In the genomic region with DNA sequence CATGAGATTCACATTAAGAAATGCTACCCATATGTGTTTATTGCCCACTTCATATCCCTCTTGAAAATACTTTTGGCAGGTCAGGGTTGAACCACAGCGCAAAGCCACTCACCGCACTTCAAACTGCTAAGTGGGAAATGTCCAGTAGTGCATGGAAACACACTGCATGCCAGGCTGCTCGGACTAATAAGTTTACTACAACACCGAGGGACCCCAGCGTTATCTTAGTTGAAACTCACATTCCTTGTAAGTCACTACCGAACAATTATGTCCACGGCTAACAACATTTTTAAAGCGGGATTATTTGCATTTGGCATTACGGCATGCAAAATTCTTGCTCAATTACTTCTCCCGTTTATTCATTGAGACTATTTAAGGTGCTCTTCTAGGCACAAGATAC, we compare ENCODE assay signal across 10 cellular contexts. TPM values are rescaled to one million over a fixed set of nuclear protein-coding genes. Genes with fewer than 3 reads are reported as not detected.
DNase-seq lines count a peak whose midpoint lies in the region; ATAC-seq, FAIRE-seq and TF ChIP-seq lines count a peak whose summit lies in the region.
"Had no signal": no experiment of that assay in that cellular context is flagged by ENCODE, and none has a peak within 500 bp of the region (broad histone marks: within the 10 kb centered on the region; RNA-seq: fewer than 3 reads in every experiment).

No MANE protein-coding gene starts in this region.

- peaks cover 0 to 8% of the 10 kb centered on the region in 2 experiments; a peak in 2 of 4 replicates for H3K36me3 ChIP-seq in GM12878 (ENCODE audit: control insufficient read depth in 2 of 2, insufficient read depth in 2 of 2, low read length in 1 of 2)

- in situ Hi-C loops in GM12878 (cut with MboI): no loop called here

- peaks cover 31% of the 10 kb centered on the region for H4K20me1 ChIP-seq in GM12878 (ENCODE audit: control insufficient read depth, insufficient read depth)

- TF ChIP-seq EP300 in GM12878 (IDR thresholded peaks at IDR 0.05; ENCODE audit: borderline replicate concordance in 1 of 2, control insufficient read depth in 1 of 2, low read depth in 2 of 2, low read length in 2 of 2): no peak

- no peak overlapping the region for H2AFZ ChIP-seq in GM12878 (ENCODE audit: control insufficient read depth, low read depth, low read length)

- H3K9ac ChIP-seq in GM12878 (ENCODE audit: control insufficient read depth, insufficient read depth, low read length): no peak overlapping the region

- H3K27me3 ChIP-seq in CD4-positive, alpha-beta T cell (ENCODE audit: control insufficient read depth, insufficient read depth, low read length): no peaks in the 10 kb centered on the region
- H3K27me3 ChIP-seq in GM12878 (replicated peaks in 1 of 2; ENCODE audit: control insufficient read depth in 2 of 2, insufficient read depth in 2 of 2, low read length in 1 of 2): no peaks in the 10 kb centered on the region

- intact Hi-C loops in CD4-positive, alpha-beta T cell (cut with DNase I, micrococcal nuclease): no loop called here
- intact Hi-C loops in GM12878 (cut with micrococcal nuclease; ENCODE audit: unreplicated experiment) (no loop called here), lower leg skin (cut with DNase I; ENCODE audit: low total_unique reads) (no loop called here)

- H3K4me3 ChIP-seq in GM12878: peak overlapping the region; percentile 91; the same call in 1 of the 2 replicates
- H3K4me3 ChIP-seq in lower leg skin (ENCODE audit: low read depth, poor library complexity, severe bottlenecking): no peak overlapping the region

- peak overlapping the region; percentile 72 for H3K4me2 ChIP-seq in GM12878 (ENCODE audit: control insufficient read depth, insufficient read depth)

- no peak for TF ChIP-seq POLR2A in GM12891 (IDR thresholded peaks at IDR 0.05; ENCODE audit: low read depth, low read length)
- TF ChIP-seq POLR2A in GM12878 (IDR thresholded peaks at IDR 0.05; ENCODE audit: low read depth, low read length): no peak
- no peak for TF ChIP-seq POLR2A in lower leg skin (IDR thresholded peaks at IDR 0.05)

- peaks cover 32% of the 10 kb centered on the region for H3K4me1 ChIP-seq in GM12878 (ENCODE audit: control insufficient read depth, insufficient read depth, low read length)

- H3K4me3 Mint-ChIP-seq in CD4-positive, alpha-beta T cell: peak overlapping the region; percentile 59
- peak overlapping the region; percentile 6 to 64 (median 59) for H3K4me3 Mint-ChIP-seq in nephron

- SMC1A ChIA-PET in GM12878 (lab: Charles Lee; ENCODE audit: uncharacterized antibody, unreplicated experiment): no interaction called here

- POLR2A ChIA-PET in CD4-positive, alpha-beta T cell (lab: Charles Lee): no interaction called here
- POLR2A ChIA-PET in GM12878 (lab: Charles Lee): interaction anchor here (0.6 kb wide), 1 partner anchor 52 kb away, joined by 5 read pairs; no protein-coding TSS in a partner anchor

- RAD21 ChIA-PET in GM12878 (lab: Charles Lee; ENCODE audit: unreplicated experiment): no interaction called here

- 51% methylated on average over 10 of the region's 10 CpGs for WGBS in GM12878 (ENCODE audit: insufficient coverage, insufficient replicate concordance, low lambda C conversion rate, missing lambda C conversion rate)
- WGBS in lower leg skin, 2 donors: 61 to 63% methylated on average over 10 of the region's 10 CpGs

- H3K79me2 ChIP-seq in GM12878 (ENCODE audit: control insufficient read depth, insufficient read depth, low read length): peaks cover 94% of the 10 kb centered on the region

- H3K36me3 Mint-ChIP-seq in CD4-positive, alpha-beta T cell (ENCODE audit: low read depth): peaks cover 25% of the 10 kb centered on the region
- H3K36me3 Mint-ChIP-seq in nephron (ENCODE audit: low read depth): peaks cover 11% of the 10 kb centered on the region

- TF ChIP-seq CTCF in CD4-positive, alpha-beta T cell (IDR thresholded peaks at IDR 0.05): no peak
- no peak for TF ChIP-seq CTCF in GM12878 (IDR thresholded peaks at IDR 0.05 in 2 of 3, conservative IDR thresholded peaks at IDR 0.05 in 1 of 3; ENCODE audit: control insufficient read depth in 2 of 3, extremely low read depth in 1 of 3, insufficient read depth in 1 of 3, low read depth in 3 of 3, low read length in 3 of 3)
- no peak for TF ChIP-seq CTCF in nephron (IDR thresholded peaks at IDR 0.05; ENCODE audit: unreplicated experiment in 3 of 3)
- no peak for TF ChIP-seq CTCF in lower leg skin (IDR thresholded peaks at IDR 0.05)

- H3K27ac ChIP-seq in CD4-positive, alpha-beta T cell (ENCODE audit: low read depth, low read length): no peak overlapping the region
- no peak overlapping the region for H3K27ac ChIP-seq in GM12878 (ENCODE audit: control insufficient read depth, insufficient read depth)

- CTCF ChIA-PET in CD4-positive, alpha-beta T cell (lab: Charles Lee): interaction anchor here (1.8 kb wide), 1 partner anchor 10 kb away, joined by 4 read pairs; no protein-coding TSS in a partner anchor
- CTCF ChIA-PET in GM12878 (lab: Yijun Ruan, JAX): no interaction called here

- peaks cover 81% of the 10 kb centered on the region for H3K4me1 Mint-ChIP-seq in CD4-positive, alpha-beta T cell (ENCODE audit: low read depth)
- H3K4me1 Mint-ChIP-seq in nephron: peaks cover 72% of the 10 kb centered on the region

- H3K9me3 Mint-ChIP-seq in CD4-positive, alpha-beta T cell: no peaks in the 10 kb centered on the region
- H3K9me3 Mint-ChIP-seq in nephron: no peaks in the 10 kb centered on the region
- H3K9me3 Mint-ChIP-seq: H9 had no signal

- no peaks in the 10 kb centered on the region for H3K27me3 Mint-ChIP-seq in CD4-positive, alpha-beta T cell
- no peaks in the 10 kb centered on the region for H3K27me3 Mint-ChIP-seq in nephron (ENCODE audit: low read depth)

- no peak for DNase-seq in CD4-positive, alpha-beta T cell
- no peak for DNase-seq in GM12891 (ENCODE audit: insufficient read length, low spot score)
- no peak for DNase-seq in GM12878 (ENCODE audit: low read depth, low spot score)
- DNase-seq in NCI-H1105 treated with DMSO at 0.1 percent for 48 hours (lab: John Stamatoyannopoulos, UW): no peak
- DNase-seq in lower leg skin (ENCODE audit: low spot score in 2 of 2): no peak
- no peak for DNase-seq in GDM1 (lab: John Stamatoyannopoulos, UW)
- DNase-seq: Caco-2, H9, NCI-H2081 treated with DMSO at 0.1 percent for 48 hours had no signal

- TSS peak; percentile 35 for BruUV-seq in GM12878 (replicated peaks; lab: Mats Ljungman, UMichigan)

- ATAC-seq in CD4-positive, alpha-beta T cell (ENCODE audit: poor library complexity): no peak
- ATAC-seq in GM12878: no peak

- no peaks in the 10 kb centered on the region for H3K9me3 ChIP-seq in CD4-positive, alpha-beta T cell (ENCODE audit: control insufficient read depth, low read length)
- no peaks in the 10 kb centered on the region for H3K9me3 ChIP-seq in GM12878 (replicated peaks; ENCODE audit: control insufficient read depth, insufficient read depth, low read length)

- no peak for TF ChIP-seq RAD21 in GM12878 (IDR thresholded peaks at IDR 0.05; ENCODE audit: insufficient read depth, low read depth, low read length)

- peak; percentile 38 for FAIRE-seq in GM12891 (lab: Jason Lieb, UNC)
- FAIRE-seq in GM12878 (lab: Jason Lieb, UNC): no peak

- peak overlapping the region; percentile 37 for H3K27ac Mint-ChIP-seq in CD4-positive, alpha-beta T cell
- peak overlapping the region in 2 of 3 experiments; percentile 56 to 59 for H3K27ac Mint-ChIP-seq in nephron

TF ChIP-seq in GM12891, 5 proteins besides CTCF, POLR2A, EP300 and RAD21:
- TF ChIP-seq POLR2AphosphoS5 (IDR thresholded peaks at IDR 0.05; ENCODE audit: low read depth, low read length): no peak

RNA-seq across cellular contexts. Expression of gene BRD4, which starts 4.0 kb away (rescaled TPM):
- 100 to 1,000 TPM; 101 to 102 TPM for total RNA-seq in CD4-positive, alpha-beta T cell
- 27.0 TPM for polyA plus RNA-seq in GM12891 (2012; ENCODE audit: low read depth, missing spikeins)
- 132 and 152 TPM in 2 replicates for total RNA-seq in GM12878 (2013; cell fraction: nucleolus; rRNA removed)
- 9.3 and 11.4 TPM in 2 replicates for total RNA-seq in GM12878 (2014; rRNA removed)
- 8.2 and 9.3 TPM in 2 replicates for total RNA-seq in GM12878 (2014; rRNA removed; fragmentation: Illumina TruSeq; extraction: Trizol)
- 84.4 and 88.8 TPM in 2 replicates for total RNA-seq in GM12878 (2021)
- 13.0 TPM for polyA plus RNA-seq in GM12878 (2011; ENCODE audit: low read depth)
- 3.9 and 6.0 TPM in 2 replicates for polyA plus RNA-seq in GM12878 (2011; rRNA removed)
- 4.3 and 5.9 TPM in 2 replicates for polyA plus RNA-seq in GM12878 (2011; cell fraction: cytosol; rRNA removed)
- polyA plus RNA-seq in GM12878 (2011; cell fraction: nucleus; rRNA removed): 47.2 and 65.0 TPM in 2 replicates
- polyA plus RNA-seq in GM12878 (2012): 33.0 and 53.4 TPM in 2 replicates
- polyA plus RNA-seq in GM12878 (2014; fragmentation: Illumina TruSeq; extraction: Trizol): 12.1 and 22.9 TPM in 2 replicates
- 1 to 10 TPM; 5.3 to 8.6 TPM for polyA plus RNA-seq in GM12878 (2014; fragmentation: Nextera tagmentation; extraction: Ambion mirVana)
- 18.3 and 26.8 TPM in 2 replicates for polyA plus RNA-seq in GM12878 (2014; rRNA removed)
- 10 to 100 TPM; 12.2 to 13.1 TPM for polyA plus RNA-seq in GM12878 (2016; fragmentation: Nextera tagmentation; extraction: Ambion mirVana)
- polyA minus RNA-seq in GM12878 (2011; rRNA and poly(A)+ RNA removed): 18.0 and 22.3 TPM in 2 replicates
- polyA minus RNA-seq in GM12878 (2011; cell fraction: cytosol; rRNA and poly(A)+ RNA removed): 15.6 and 16.7 TPM in 2 replicates
- polyA minus RNA-seq in GM12878 (2011; cell fraction: nucleus; rRNA and poly(A)+ RNA removed): 40.9 and 74.5 TPM in 2 replicates
- 10 to 100 TPM; 34.8 to 78.6 (median 49.2) TPM for total RNA-seq in lower leg skin

RNA-seq across cellular contexts. Expression of gene AKAP8, which starts 51.3 kb away (rescaled TPM):
- 10 to 100 TPM; 87.5 to 90.1 TPM for total RNA-seq in CD4-positive, alpha-beta T cell
- polyA plus RNA-seq in GM12891 (2012; ENCODE audit: low read depth, missing spikeins): 14.3 TPM
- total RNA-seq in GM12878 (2013; cell fraction: nucleolus; rRNA removed): 26.9 and 28.2 TPM in 2 replicates
- total RNA-seq in GM12878 (2014; rRNA removed) (23.7 and 24.5 TPM in 2 replicates), GM12878 (2014; rRNA removed; fragmentation: Illumina TruSeq; extraction: Trizol) (13.2 and 13.7 TPM in 2 replicates), GM12878 (2021) (51.1 and 57.7 TPM in 2 replicates), lower leg skin (10 to 100 TPM; 28.8 to 53.1 (median 34.8) TPM)
- polyA plus RNA-seq in GM12878 (2011; ENCODE audit: low read depth): 10.9 TPM
- polyA plus RNA-seq in GM12878 (2011; rRNA removed) (14.0 and 17.6 TPM in 2 replicates), GM12878 (2014; fragmentation: Illumina TruSeq; extraction: Trizol) (13.5 and 14.2 TPM in 2 replicates), GM12878 (2014; fragmentation: Nextera tagmentation; extraction: Ambion mirVana) (1 to 10 TPM; 5.3 to 5.5 TPM), GM12878 (2014; rRNA removed) (25.7 and 34.8 TPM in 2 replicates), GM12878 (2016; fragmentation: Nextera tagmentation; extraction: Ambion mirVana) (10 to 100 TPM; 26.3 to 27.8 TPM)
- 13.1 and 17.0 TPM in 2 replicates for polyA plus RNA-seq in GM12878 (2011; cell fraction: cytosol; rRNA removed)
- 44.7 and 58.8 TPM in 2 replicates for polyA plus RNA-seq in GM12878 (2011; cell fraction: nucleus; rRNA removed)
- 15.5 and 20.8 TPM in 2 replicates for polyA plus RNA-seq in GM12878 (2012)
- polyA minus RNA-seq in GM12878 (2011; rRNA and poly(A)+ RNA removed): 8.9 and 10.5 TPM in 2 replicates
- polyA minus RNA-seq in GM12878 (2011; cell fraction: cytosol; rRNA and poly(A)+ RNA removed): 14.3 and 14.4 TPM in 2 replicates
- polyA minus RNA-seq in GM12878 (2011; cell fraction: nucleus; rRNA and poly(A)+ RNA removed): 5.0 and 14.5 TPM in 2 replicates
